ENCODE assay signal across 8 cellular contexts in genomic region chr4:177047070-177047850, GRCh38.
A peak's percentile ranks its signal among the peaks of the same experiment; 100 is the strongest.
DNase-seq lines count a peak whose midpoint lies in the region; ATAC-seq and TF ChIP-seq lines count a peak whose summit lies in the region.

No MANE protein-coding gene starts in this region.

- no peaks in the 10 kb centered on the region for H3K9me3 ChIP-seq in WERI-Rb-1 (ENCODE audit: severe bottlenecking)
- H3K9me3 ChIP-seq in lower lobe of right lung, result no peaks in the 10 kb centered on the region

- no peak overlapping the region for H3K4me3 ChIP-seq in AG04449 (ENCODE audit: low read depth, low read length)
- no peak overlapping the region for H3K4me3 ChIP-seq in WERI-Rb-1 (ENCODE audit: low read depth, low read length)
- no peak overlapping the region for H3K4me3 ChIP-seq in lower lobe of right lung

- TF ChIP-seq CTCF in AG04449 (IDR thresholded peaks at IDR 0.05; ENCODE audit: insufficient read depth, low read length, missing control alignments) (peak; percentile 66), GM13976 (IDR thresholded peaks at IDR 0.05; ENCODE audit: borderline replicate concordance, control extremely low read depth, extremely low read depth, insufficient read depth, missing control alignments) (peak; percentile 78), WERI-Rb-1 (IDR thresholded peaks at IDR 0.05; ENCODE audit: low read depth, low read length) (peak; percentile 73), chondrocyte (IDR thresholded peaks at IDR 0.05) (peak; percentile 98), lower lobe of right lung (IDR thresholded peaks at IDR 0.05) (peak; percentile 80)

- in situ Hi-C loops in GM13976 (cut with MboI; ENCODE audit: low sequenced_read_pairs, unreplicated experiment), result loop anchor here (10.0 kb wide), 1 partner anchor 672 kb away; no protein-coding TSS in a partner anchor

- peaks cover 4% of the 10 kb centered on the region for H3K4me1 Mint-ChIP-seq in chondrocyte (ENCODE audit: low read depth)

- DNase-seq in AG04449 (ENCODE audit: low read depth, low spot score), result peak; percentile 16
- peak; percentile 41 for DNase-seq in GM13976 (ENCODE audit: low spot score)
- peak; percentile 7 for DNase-seq in NCI-H1105 (lab: John Stamatoyannopoulos, UW)
- DNase-seq in WERI-Rb-1, result peak; percentile 80
- no peak for DNase-seq in chondrocyte (ENCODE audit: low spot score)
- DNase-seq in lower lobe of right lung, result no peak
- peak; percentile 33 to 40 for DNase-seq in stimulated activated CD8-positive, alpha-beta memory T cell treated with anti-CD3 and anti-CD28 coated beads, Interleukin-2, amount 100 ng/mL, for 48 hours (ENCODE audit: low read depth in 2 of 2)

- CTCF ChIA-PET in AG04449 (lab: Yijun Ruan, JAX), result interaction anchor here (0.5 to 3.8 kb wide), 100 partner anchors 9 to 706 kb away, joined by 3 to 52 read pairs (median 4); partner anchors contain the start of gene VEGFC

- peak; percentile 81 for ATAC-seq in HG02798 (IDR thresholded peaks at IDR 0.05; ENCODE audit: poor library complexity, unreplicated experiment)
- peak; percentile 85 to 90 for ATAC-seq in lower lobe of right lung

- peaks cover 2% of the 10 kb centered on the region for H3K36me3 Mint-ChIP-seq in chondrocyte (ENCODE audit: low read depth)

- peaks cover 3% of the 10 kb centered on the region for H3K27me3 Mint-ChIP-seq in chondrocyte (ENCODE audit: low read depth)

- H3K36me3 ChIP-seq in WERI-Rb-1, result no peaks in the 10 kb centered on the region
- H3K36me3 ChIP-seq in lower lobe of right lung, result no peaks in the 10 kb centered on the region

- H3K4me3 Mint-ChIP-seq in chondrocyte (ENCODE audit: unreplicated experiment), result no peak overlapping the region

- no peak overlapping the region for H3K27ac Mint-ChIP-seq in chondrocyte (ENCODE audit: unreplicated experiment)

- no peaks in the 10 kb centered on the region for H3K27me3 ChIP-seq in WERI-Rb-1 (ENCODE audit: insufficient read depth, low read depth, severe bottlenecking)
- H3K27me3 ChIP-seq in lower lobe of right lung (ENCODE audit: low read depth), result no peaks in the 10 kb centered on the region

- H3K27ac ChIP-seq in WERI-Rb-1, result no peak overlapping the region
- H3K27ac ChIP-seq in lower lobe of right lung, result no peak overlapping the region

- POLR2A ChIA-PET in AG04449 (lab: Yijun Ruan, JAX), result interaction anchor here (0.8 to 1.3 kb wide), 4 partner anchors 144 to 278 kb away, joined by 3 to 12 read pairs (median 5); partner anchors contain the start of gene VEGFC

- no peaks in the 10 kb centered on the region for H3K4me1 ChIP-seq in lower lobe of right lung

- no peaks in the 10 kb centered on the region for H3K9me3 Mint-ChIP-seq in chondrocyte (ENCODE audit: low read depth)

- intact Hi-C loops in lower lobe of right lung (cut with DNase I), result loop anchor here (5.0 kb wide), 1 partner anchor 670 kb away; no protein-coding TSS in a partner anchor

Comparison
In these comparisons a context has a peak if more than half of its experiments do, and no peak if none do; other contexts are left out.
1. DNase-seq: peak in AG04449 (single experiment), GM13976 (single experiment), NCI-H1105 (single experiment), WERI-Rb-1 (single experiment) and stimulated activated CD8-positive, alpha-beta memory T cell treated with anti-CD3 and anti-CD28 coated beads, Interleukin-2, amount 100 ng/mL, for 48 hours (2 of 2); none in chondrocyte (single experiment) and lower lobe of right lung (single experiment).
2. Peak in every context shown above with its lines, with median percentiles within 50 percentile points of each other: CTCF ChIP-seq.